1 cellular context compared by ENCODE assay signal in genomic region chr5:14752497-14753071, GRCh38.
TF ChIP-seq lines count a peak whose summit lies in the region.

No MANE protein-coding gene starts in this region.

TF ChIP-seq in H1, 55 proteins besides CTCF, POLR2A, EP300 and RAD21:
- TF ChIP-seq RXRA (IDR thresholded peaks at IDR 0.05; ENCODE audit: insufficient read depth, low read depth, low read length): no peak
- no peak for TF ChIP-seq TAF7 (optimal IDR thresholded peaks at IDR 0.05; ENCODE audit: borderline replicate concordance, low read depth, low read length)
- TF ChIP-seq SRF (IDR thresholded peaks at IDR 0.05; ENCODE audit: low read depth, low read length): no peak
- TF ChIP-seq BCL11A (IDR thresholded peaks at IDR 0.05; ENCODE audit: low read depth in 2 of 2, low read length in 2 of 2): no peak
- TF ChIP-seq SP1 (IDR thresholded peaks at IDR 0.05; ENCODE audit: low read depth, low read length): no peak
- TF ChIP-seq NANOG (IDR thresholded peaks at IDR 0.05; ENCODE audit: insufficient read depth, low read depth, low read length, poor library complexity, severe bottlenecking): no peak
- no peak for TF ChIP-seq CHD1 (IDR thresholded peaks at IDR 0.05; ENCODE audit: low read depth, low read length)
TF ChIP-seq in H1: peak in this region for 0.
